ENCODE assay signal across 17 cellular contexts in genomic region chr4:26574563-26574962, GRCh38.
"Had no signal": no experiment of that assay in that cellular context is flagged by ENCODE, and none has a peak within 500 bp of the region (broad histone marks: within the 10 kb centered on the region; RNA-seq: fewer than 3 reads in every experiment).

No MANE protein-coding gene starts in this region.

- H3K36me3 ChIP-seq: breast epithelium, right atrium auricular region, thyroid gland had no signal

- H3K27ac Mint-ChIP-seq: activated CD4-positive, alpha-beta memory T cell treated with anti-CD3 and anti-CD28 coated beads, Interleukin-2, amount 10 ng/mL, durations not matched to agents 7 days and 5 days; activated naive CD8-positive, alpha-beta T cell treated with anti-CD3 and anti-CD28 coated beads, Interleukin-2, amount 10 ng/mL, durations not matched to agents 7 days and 5 days; activated T-cell treated with anti-CD3 and anti-CD28 coated beads, Interleukin-2, amount 50 U/mL, for 72 hours; naive thymus-derived CD4-positive, alpha-beta T cell had no signal

- H3K4me3 Mint-ChIP-seq: activated CD4-positive, alpha-beta memory T cell treated with anti-CD3 and anti-CD28 coated beads, Interleukin-2, amount 10 ng/mL, durations not matched to agents 7 days and 5 days; activated naive CD8-positive, alpha-beta T cell treated with anti-CD3 and anti-CD28 coated beads, Interleukin-2, amount 10 ng/mL, durations not matched to agents 7 days and 5 days; activated T-cell treated with anti-CD3 and anti-CD28 coated beads, Interleukin-2, amount 50 U/mL, for 72 hours; naive thymus-derived CD4-positive, alpha-beta T cell had no signal

- H3K27ac ChIP-seq: breast epithelium, right atrium auricular region, thyroid gland had no signal

- H3K4me1 ChIP-seq: breast epithelium, thyroid gland had no signal

- FAIRE-seq: small intestine had no signal

- H3K4me1 Mint-ChIP-seq: activated CD4-positive, alpha-beta memory T cell treated with anti-CD3 and anti-CD28 coated beads, Interleukin-2, amount 10 ng/mL, durations not matched to agents 7 days and 5 days; activated naive CD8-positive, alpha-beta T cell treated with anti-CD3 and anti-CD28 coated beads, Interleukin-2, amount 10 ng/mL, durations not matched to agents 7 days and 5 days; naive thymus-derived CD4-positive, alpha-beta T cell had no signal

- H3K9me3 Mint-ChIP-seq: activated CD4-positive, alpha-beta memory T cell treated with anti-CD3 and anti-CD28 coated beads, Interleukin-2, amount 10 ng/mL, durations not matched to agents 7 days and 5 days; activated naive CD8-positive, alpha-beta T cell treated with anti-CD3 and anti-CD28 coated beads, Interleukin-2, amount 10 ng/mL, durations not matched to agents 7 days and 5 days; activated T-cell treated with anti-CD3 and anti-CD28 coated beads, Interleukin-2, amount 50 U/mL, for 72 hours; naive thymus-derived CD4-positive, alpha-beta T cell had no signal

- H3K36me3 Mint-ChIP-seq: activated naive CD8-positive, alpha-beta T cell treated with anti-CD3 and anti-CD28 coated beads, Interleukin-2, amount 10 ng/mL, durations not matched to agents 7 days and 5 days had no signal

- H3K27me3 ChIP-seq: breast epithelium, right atrium auricular region, thyroid gland had no signal

- H3K4me3 ChIP-seq: breast epithelium, lung, right atrium auricular region, thyroid gland had no signal

- ATAC-seq: activated T-cell treated with anti-CD3 and anti-CD28 coated beads, Interleukin-2, amount 50 U/mL, for 72 hours; left cardiac atrium; naive thymus-derived CD4-positive, alpha-beta T cell had no signal

- DNase-seq: activated CD4-positive, alpha-beta memory T cell treated with anti-CD3 and anti-CD28 coated beads, Interleukin-2, amount 10 ng/mL, durations not matched to agents 7 days and 5 days; activated CD4-positive, CD25-positive, alpha-beta regulatory T cell treated with anti-CD3 and anti-CD28 coated beads, Interleukin-2, amount 50 U/mL, for 72 hours; activated CD8-positive, alpha-beta memory T cell treated with anti-CD3 and anti-CD28 coated beads, Interleukin-2, amount 50 U/mL, for 4 hours; activated naive CD8-positive, alpha-beta T cell treated with anti-CD3 and anti-CD28 coated beads, Interleukin-2, amount 10 ng/mL, durations not matched to agents 7 days and 5 days; activated T-cell treated with anti-CD3 and anti-CD28 coated beads, Interleukin-2, amount 50 U/mL, for 72 hours; anterior cingulate cortex; dermis blood vessel endothelial cell; erythroblast; hypothalamus; left cardiac atrium; naive thymus-derived CD4-positive, alpha-beta T cell; posterior cingulate gyrus; small intestine; thyroid gland had no signal

- H3K9me3 ChIP-seq: breast epithelium, right atrium auricular region, thyroid gland had no signal
